Comparison of ENCODE assay signal across 8 cellular contexts in genomic region chr2:105812180-105813044, GRCh38.
A peak's percentile ranks its signal among the peaks of the same experiment; 100 is the strongest.
DNase-seq lines count a peak whose midpoint lies in the region; ATAC-seq and TF ChIP-seq lines count a peak whose summit lies in the region.

No MANE protein-coding gene starts in this region.

- intact Hi-C loops in Caco-2 (cut with micrococcal nuclease; ENCODE audit: unreplicated experiment) (loop anchor here (1.0 to 5.0 kb wide), 5 partner anchors 10 to 236 kb away; no protein-coding TSS in a partner anchor), adrenal gland (cut with DNase I) (no loop called here), upper lobe of right lung (cut with DNase I) (no loop called here)

- ATAC-seq in GM19025 (IDR thresholded peaks at IDR 0.05; ENCODE audit: low read depth, unreplicated experiment) (peak; percentile 93), HG03159 (IDR thresholded peaks at IDR 0.05; ENCODE audit: unreplicated experiment) (peak; percentile 93), upper lobe of right lung (peak; percentile 82)

- H3K27ac ChIP-seq in adrenal gland (peak overlapping the region in 3 of 5 donors; percentile 41 to 67 (median 56)), upper lobe of right lung (no peak overlapping the region)

- POLR2A ChIA-PET in Caco-2 (lab: Charles Lee): interaction anchor here (0.9 kb wide), 1 partner anchor 12 kb away, joined by 3 read pairs; no protein-coding TSS in a partner anchor

- H3K27me3 ChIP-seq in Caco-2 (replicated peaks; ENCODE audit: control insufficient read depth, insufficient read depth, low read length) (no peaks in the 10 kb centered on the region), adrenal gland (no peaks in the 10 kb centered on the region), upper lobe of right lung (no peaks in the 10 kb centered on the region)

- H3K9me3 Mint-ChIP-seq in Caco-2 (ENCODE audit: unreplicated experiment): no peaks in the 10 kb centered on the region

- H3K4me1 ChIP-seq in Caco-2 (peaks cover 54% of the 10 kb centered on the region), adrenal gland (replicated peaks in 1 of 2) (peaks cover 23 to 37% of the 10 kb centered on the region in 2 donors), upper lobe of right lung (peaks cover 22% of the 10 kb centered on the region)

- no peak for TF ChIP-seq POLR2A in adrenal gland (IDR thresholded peaks at IDR 0.05)

- peak overlapping the region; percentile 78 for H3K27ac Mint-ChIP-seq in Caco-2 (ENCODE audit: unreplicated experiment)

- peaks cover 28% of the 10 kb centered on the region for H3K4me1 Mint-ChIP-seq in Caco-2 (ENCODE audit: low read depth, unreplicated experiment)

- peaks cover 31% of the 10 kb centered on the region for H3K36me3 Mint-ChIP-seq in Caco-2 (ENCODE audit: insufficient read depth, unreplicated experiment)

- 49 to 58% (median 50%) methylated on average over 12 of the region's 12 CpGs for WGBS in adrenal gland, 4 donors

- peak; percentile 67 to 69 for DNase-seq in Caco-2
- peak; percentile 46 to 74 (median 65) for DNase-seq in adrenal gland
- DNase-seq in kidney tubule cell (ENCODE audit: low spot score): peak; percentile 74
- no peak for DNase-seq in upper lobe of right lung
- no peak for DNase-seq in stimulated activated CD4-positive, alpha-beta T cell treated with anti-CD3 and anti-CD28 coated beads, Interleukin-4, amount 100 ng/mL, for 1 hour
- no peak for DNase-seq in superior temporal gyrus (ENCODE audit: extremely low spot score)

- no peaks in the 10 kb centered on the region for H3K27me3 Mint-ChIP-seq in Caco-2 (ENCODE audit: insufficient read depth, unreplicated experiment)

- H3K36me3 ChIP-seq in Caco-2 (ENCODE audit: control insufficient read depth, insufficient read depth, low read length) (no peaks in the 10 kb centered on the region), adrenal gland (replicated peaks in 1 of 2) (no peaks in the 10 kb centered on the region), upper lobe of right lung (no peaks in the 10 kb centered on the region)

- TF ChIP-seq CTCF in Caco-2 (IDR thresholded peaks at IDR 0.05; ENCODE audit: insufficient read depth in 1 of 2, low read depth in 1 of 2, low read length in 1 of 2, severe bottlenecking in 1 of 2, unreplicated experiment in 1 of 2) (no peak), adrenal gland (IDR thresholded peaks at IDR 0.05) (no peak), upper lobe of right lung (IDR thresholded peaks at IDR 0.05) (no peak)

- H3K9me3 ChIP-seq in Caco-2 (no peaks in the 10 kb centered on the region), adrenal gland (replicated peaks in 1 of 3) (no peaks in the 10 kb centered on the region), upper lobe of right lung (no peaks in the 10 kb centered on the region)

- no TSS peak for BruUV-seq in Caco-2 (replicated peaks; lab: Mats Ljungman, UMichigan)

- H3K4me3 ChIP-seq in Caco-2 (ENCODE audit: low read depth, low read length) (no peak overlapping the region), adrenal gland (no peak overlapping the region), upper lobe of right lung (no peak overlapping the region)

- CTCF ChIA-PET in Caco-2 (lab: Charles Lee): interaction anchor here (1.1 to 1.5 kb wide), 4 partner anchors 10 to 236 kb away, joined by 4 to 6 read pairs (median 6); no protein-coding TSS in a partner anchor

- H3K4me3 Mint-ChIP-seq in Caco-2 (ENCODE audit: unreplicated experiment): peak overlapping the region; percentile 10

Comparison
In these comparisons a context has a peak if more than half of its experiments do, and no peak if none do; other contexts are left out.
1. DNase-seq: peak in Caco-2 (2 of 2), adrenal gland (7 of 7) and kidney tubule cell (single experiment); none in upper lobe of right lung (single experiment), stimulated activated CD4-positive, alpha-beta T cell treated with anti-CD3 and anti-CD28 coated beads, Interleukin-4, amount 100 ng/mL, for 1 hour (single experiment) and superior temporal gyrus (single experiment).
2. Peak in every context shown above with its lines, with median percentiles within 50 percentile points of each other: ATAC-seq.